In the genomic region with DNA sequence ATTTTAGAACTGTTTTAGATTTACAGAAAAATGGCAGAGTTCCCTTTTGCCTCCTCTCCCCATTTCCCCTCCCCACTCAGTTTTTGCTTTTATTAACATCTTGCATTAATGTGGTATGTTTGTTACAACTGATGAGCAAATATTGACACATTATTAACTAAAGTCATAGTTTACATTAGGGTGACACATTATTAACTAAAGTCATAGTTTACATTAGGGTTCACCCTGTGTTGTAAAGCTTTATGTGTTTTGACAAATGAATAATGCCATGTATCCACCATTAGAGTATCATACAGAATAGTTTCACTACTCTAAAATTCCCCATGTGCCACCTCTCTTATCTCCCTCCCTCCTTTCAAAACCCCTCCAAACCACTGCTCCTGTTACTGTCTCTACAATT, we compare ENCODE assay signal across 18 cellular contexts.
A peak's percentile ranks its signal among the peaks of the same experiment; 100 is the strongest.
DNase-seq lines count a peak whose midpoint lies in the region; ATAC-seq, FAIRE-seq and TF ChIP-seq lines count a peak whose summit lies in the region.
"Had no signal": no experiment of that assay in that cellular context is flagged by ENCODE, and none has a peak within 500 bp of the region (broad histone marks: within the 10 kb centered on the region; RNA-seq: fewer than 3 reads in every experiment).

No MANE protein-coding gene starts in this region.

- FAIRE-seq in H54 (lab: Jason Lieb, UNC), result peak; percentile 36
- FAIRE-seq: GM12878 had no signal

- H3K36me3 ChIP-seq in PC-3 (ENCODE audit: low read depth, low read length), result no peaks in the 10 kb centered on the region
- H3K36me3 ChIP-seq: BLaER1, HAP-1 had no signal

- no peaks in the 10 kb centered on the region for H3K9me2 ChIP-seq in PC-3 (replicated peaks; ENCODE audit: low read length)

- H3K9ac ChIP-seq in PC-3 (ENCODE audit: low read length), result peak overlapping the region; percentile 48
- H3K9ac ChIP-seq: BLaER1 had no signal

- H2AFZ ChIP-seq in PC-3 (ENCODE audit: low read length), result peak overlapping the region; percentile 66
- H2AFZ ChIP-seq: GM23338 had no signal

- peak overlapping the region; percentile 89 for H3K27ac ChIP-seq in PC-3 (ENCODE audit: low read length)
- H3K27ac ChIP-seq: BLaER1, C4-2B had no signal

- POLR2A ChIA-PET in PC-3 (lab: Charles Lee; ENCODE audit: unreplicated experiment), result no interaction called here

- ATAC-seq in PC-3 (peak; percentile 93), GM18858 (IDR thresholded peaks at IDR 0.05; ENCODE audit: unreplicated experiment) (no peak)
- ATAC-seq: CD8-positive, alpha-beta T cell; GM12878; GM23338 had no signal

- H3F3A ChIP-seq in PC-3 (ENCODE audit: low read length, unreplicated experiment), result no peaks in the 10 kb centered on the region

- TF ChIP-seq POLR2A in H54 (IDR thresholded peaks at IDR 0.05; ENCODE audit: low read depth, low read length), result no peak

- TF ChIP-seq CTCF in PC-3 (conservative IDR thresholded peaks at IDR 0.05; ENCODE audit: low read depth, low read length) (no peak), epithelial cell of esophagus (IDR thresholded peaks at IDR 0.05; ENCODE audit: insufficient read depth, low read depth, low read length, missing control alignments) (no peak)

- no peak for DNase-seq in H54 (ENCODE audit: insufficient read length, low spot score)
- DNase-seq in PC-3, result peak; percentile 68
- peak; percentile 22 for DNase-seq in epithelial cell of esophagus (ENCODE audit: low read depth)
- no peak for DNase-seq in stimulated activated CD4-positive, alpha-beta T cell treated with anti-CD3 and anti-CD28 coated beads, Interleukin-2, amount 100 ng/mL, for 24 hours
- DNase-seq in NCI-H1930 (lab: John Stamatoyannopoulos, UW), result no peak
- DNase-seq: Caco-2; CD4-positive, CD25-positive, alpha-beta regulatory T cell; CD8-positive, alpha-beta T cell; DMS79; EL; GDM1; HFFc6 had no signal

- peak overlapping the region; percentile 52 for H3K4me2 ChIP-seq in PC-3 (ENCODE audit: low read length)
- H3K4me2 ChIP-seq: BLaER1, GM23338 had no signal

- H3K27me3 ChIP-seq in PC-3 (ENCODE audit: low read length), result no peaks in the 10 kb centered on the region
- H3K27me3 ChIP-seq: BLaER1 had no signal

- intact Hi-C loops in PC-3 (cut with micrococcal nuclease), result loop anchor here (5.0 kb wide), 1 partner anchor 34 kb away; no protein-coding TSS in a partner anchor

- H3K79me2 ChIP-seq in PC-3 (ENCODE audit: low read length), result no peaks in the 10 kb centered on the region

- peaks cover 23% of the 10 kb centered on the region for H3K4me1 ChIP-seq in PC-3 (ENCODE audit: insufficient read depth, low read length)
- H3K4me1 ChIP-seq: BLaER1, Caco-2, HAP-1 had no signal

- BruUV-seq in PC-3 (replicated peaks; lab: Mats Ljungman, UMichigan), result no TSS peak

- CTCF ChIA-PET in PC-3 (lab: Charles Lee), result no interaction called here

- H3K9me3 ChIP-seq in PC-3 (ENCODE audit: low read length), result no peaks in the 10 kb centered on the region
- H3K9me3 ChIP-seq: BLaER1, Caco-2, HAP-1 had no signal

- H3K4me3 ChIP-seq in PC-3 (ENCODE audit: low read length) (peak overlapping the region; percentile 6; the same call in 1 of the 2 replicates), epithelial cell of esophagus (ENCODE audit: low read length) (no peak overlapping the region)
- H3K4me3 ChIP-seq: BLaER1, GM12878, GM23338, HAP-1 had no signal

- no peaks in the 10 kb centered on the region for H4K20me1 ChIP-seq in PC-3 (ENCODE audit: low read length)
- H4K20me1 ChIP-seq: BLaER1 had no signal

Comparison
In these comparisons a context has a peak if more than half of its experiments do, and no peak if none do; other contexts are left out.
1. DNase-seq: peak in PC-3 (single experiment) and epithelial cell of esophagus (single experiment); none in H54 (single experiment), stimulated activated CD4-positive, alpha-beta T cell treated with anti-CD3 and anti-CD28 coated beads, Interleukin-2, amount 100 ng/mL, for 24 hours (0 of 2) and NCI-H1930 (0 of 2).